ENCODE assay signal across 8 cellular contexts in genomic region chr17:39753514-39754160, GRCh38. TPM values are rescaled to one million over a fixed set of nuclear protein-coding genes. Genes with fewer than 3 reads are reported as not detected.
DNase-seq lines count a peak whose midpoint lies in the region; ATAC-seq and TF ChIP-seq lines count a peak whose summit lies in the region.

No MANE protein-coding gene starts in this region.

- peak overlapping the region; percentile 92 for H3K27ac Mint-ChIP-seq in CD4-positive, alpha-beta T cell

- H3K36me3 ChIP-seq in NT2/D1 (ENCODE audit: insufficient read depth, insufficient read length, low read length): no peaks in the 10 kb centered on the region
- no peaks in the 10 kb centered on the region for H3K36me3 ChIP-seq in ascending aorta
- H3K36me3 ChIP-seq in iPS-20b (ENCODE audit: insufficient read depth, low read depth, low read length): no peaks in the 10 kb centered on the region

- peaks cover 40% of the 10 kb centered on the region for H3K4me1 ChIP-seq in NT2/D1 (ENCODE audit: insufficient read depth, insufficient read length)
- peaks cover 3 to 17% of the 10 kb centered on the region in 2 donors for H3K4me1 ChIP-seq in ascending aorta
- H3K4me1 ChIP-seq in iPS-20b (ENCODE audit: insufficient read depth, low read length): peaks cover 16% of the 10 kb centered on the region

- peak overlapping the region; percentile 97 for H3K27ac ChIP-seq in CD4-positive, alpha-beta T cell (ENCODE audit: low read depth, low read length)
- H3K27ac ChIP-seq in ascending aorta: peak overlapping the region; percentile 87 to 90
- no peak overlapping the region for H3K27ac ChIP-seq in iPS-20b (ENCODE audit: low read length)

- no peaks in the 10 kb centered on the region for H3K27me3 ChIP-seq in CD4-positive, alpha-beta T cell (ENCODE audit: control insufficient read depth, insufficient read depth, low read length)
- no peaks in the 10 kb centered on the region for H3K27me3 ChIP-seq in NT2/D1 (ENCODE audit: insufficient read depth, insufficient read length)
- no peaks in the 10 kb centered on the region for H3K27me3 ChIP-seq in ascending aorta
- H3K27me3 ChIP-seq in iPS-20b (ENCODE audit: insufficient read depth, low read length): peaks cover 39% of the 10 kb centered on the region

- H3K27me3 Mint-ChIP-seq in CD4-positive, alpha-beta T cell: no peaks in the 10 kb centered on the region

- H3K36me3 Mint-ChIP-seq in CD4-positive, alpha-beta T cell (ENCODE audit: low read depth): peaks cover 4% of the 10 kb centered on the region

- no peak for TF ChIP-seq CTCF in CD4-positive, alpha-beta T cell (IDR thresholded peaks at IDR 0.05)
- TF ChIP-seq CTCF in ascending aorta (IDR thresholded peaks at IDR 0.05): no peak

- DNase-seq in CD4-positive, alpha-beta T cell: peak in 8 of 10 experiments; percentile 50 to 77 (median 66)
- DNase-seq in NT2/D1 (ENCODE audit: low read depth, low spot score) (no peak), ascending aorta (ENCODE audit: low spot score in 2 of 2) (no peak), dedifferentiated amniotic fluid mesenchymal stem cell (ENCODE audit: extremely low spot score) (no peak)
- peak; percentile 68 for DNase-seq in stimulated activated CD8-positive, alpha-beta memory T cell treated with anti-CD3 and anti-CD28 coated beads, Interleukin-12 subunit alpha, Interleukin-12 subunit beta, amount 100 ng/mL, for 4 hours (ENCODE audit: low read depth)

- H3K9ac ChIP-seq in NT2/D1 (ENCODE audit: insufficient read length, low read depth) (peak overlapping the region; percentile 86), iPS-20b (ENCODE audit: low read depth, low read length) (peak overlapping the region; percentile 70; the same call in 1 of the 2 replicates)

- CTCF ChIA-PET in CD4-positive, alpha-beta T cell (lab: Charles Lee): interaction anchor here (1.0 to 6.4 kb wide), 19 partner anchors 10 to 227 kb away, joined by 3 to 52 read pairs (median 6); partner anchors contain the start of genes IKZF3, MIEN1, PGAP3 and PNMT

- peak; percentile 20 for ATAC-seq in CD4-positive, alpha-beta T cell (ENCODE audit: poor library complexity)
- ATAC-seq in GM18517 (IDR thresholded peaks at IDR 0.05; ENCODE audit: unreplicated experiment): peak; percentile 23
- peak; percentile 14 for ATAC-seq in HG02938 (IDR thresholded peaks at IDR 0.05; ENCODE audit: unreplicated experiment)

- peak overlapping the region; percentile 87 for H3K4me3 Mint-ChIP-seq in CD4-positive, alpha-beta T cell

- POLR2A ChIA-PET in CD4-positive, alpha-beta T cell (lab: Charles Lee): interaction anchor here (0.7 to 5.0 kb wide), 13 partner anchors 14 to 601 kb away, joined by 3 to 52 read pairs (median 26); partner anchors contain the start of genes IKZF3, LRRC3C, MIEN1 and ORMDL3

- intact Hi-C loops in CD4-positive, alpha-beta T cell (cut with DNase I, micrococcal nuclease): loop anchor here (1.0 to 5.0 kb wide), 12 partner anchors 23 to 227 kb away; partner anchors contain the start of genes IKZF3 (in 2 of the 2), LRRC3C (in 1 of the 2), MIEN1 (in 1 of the 2) and ORMDL3 (in 1 of the 2)
- intact Hi-C loops in ascending aorta (cut with DNase I): loop anchor here (1.0 to 5.0 kb wide), 5 partner anchors 23 to 291 kb away; partner anchors contain the start of genes CDK12, MIEN1, PGAP3 and STARD3

- H3K9me3 ChIP-seq in CD4-positive, alpha-beta T cell (ENCODE audit: control insufficient read depth, low read length): no peaks in the 10 kb centered on the region
- H3K9me3 ChIP-seq in NT2/D1 (ENCODE audit: insufficient read depth, low read length): no peaks in the 10 kb centered on the region
- no peaks in the 10 kb centered on the region for H3K9me3 ChIP-seq in ascending aorta
- H3K9me3 ChIP-seq in iPS-20b (ENCODE audit: insufficient read depth, low read depth, low read length): no peaks in the 10 kb centered on the region

- H3K4me3 ChIP-seq in NT2/D1 (ENCODE audit: insufficient read length, low read depth): peak overlapping the region; percentile 61
- H3K4me3 ChIP-seq in ascending aorta: peak overlapping the region; percentile 74 to 80
- peak overlapping the region; percentile 75; the same call in 1 of the 2 replicates for H3K4me3 ChIP-seq in iPS-20b (ENCODE audit: low read length)

- peaks cover 49% of the 10 kb centered on the region for H3K4me1 Mint-ChIP-seq in CD4-positive, alpha-beta T cell (ENCODE audit: low read depth)

- no peaks in the 10 kb centered on the region for H3K9me3 Mint-ChIP-seq in CD4-positive, alpha-beta T cell

RNA-seq across cellular contexts. Expression of gene GRB7, which starts 15.9 kb away (rescaled TPM):
- not detected for total RNA-seq in CD4-positive, alpha-beta T cell
- 1.6 TPM for total RNA-seq in ascending aorta

RNA-seq across cellular contexts. Expression of gene MIEN1, which starts 23.3 kb away (rescaled TPM):
- 10 to 100 TPM; 31.5 to 32.3 TPM for total RNA-seq in CD4-positive, alpha-beta T cell
- total RNA-seq in ascending aorta: 64.2 TPM

RNA-seq across cellular contexts. Expression of gene ERBB2, which starts 53.8 kb away (rescaled TPM):
- 1 to 10 TPM; 2.4 to 4.6 TPM for total RNA-seq in CD4-positive, alpha-beta T cell
- total RNA-seq in ascending aorta: 124 TPM

Comparison
In these comparisons a context has a peak if more than half of its experiments do, and no peak if none do; other contexts are left out.
1. DNase-seq: peak in CD4-positive, alpha-beta T cell (8 of 10) and stimulated activated CD8-positive, alpha-beta memory T cell treated with anti-CD3 and anti-CD28 coated beads, Interleukin-12 subunit alpha, Interleukin-12 subunit beta, amount 100 ng/mL, for 4 hours (single experiment); none in NT2/D1 (single experiment), ascending aorta (0 of 2) and dedifferentiated amniotic fluid mesenchymal stem cell (single experiment).
2. RNA of gene ERBB2, which starts 53.8 kb away (total RNA-seq): 124 TPM in ascending aorta (single experiment); 2.4 to 4.6 TPM in CD4-positive, alpha-beta T cell; every median in the first group is over 10 times any median in the second.
3. Peak in every context shown above with its lines, with median percentiles within 50 percentile points of each other: ATAC-seq and H3K4me3 ChIP-seq.